Comparison of ENCODE assay signal across 8 cellular contexts in genomic region chr16:14974331-14974655, GRCh38. TPM values are rescaled to one million over a fixed set of nuclear protein-coding genes. Genes with fewer than 3 reads are reported as not detected.
DNase-seq lines count a peak whose midpoint lies in the region; ATAC-seq, FAIRE-seq and TF ChIP-seq lines count a peak whose summit lies in the region.
"Not testable (repeated sequence)": the region's sequence is repeated elsewhere in the genome, so short reads cannot be mapped to it uniquely, and the experiment has no call there.

No MANE protein-coding gene starts in this region.

- H3K27me3 Mint-ChIP-seq in T-helper 17 cell: not testable (repeated sequence)

- ATAC-seq in T-helper 17 cell; K562; lung (ENCODE audit: insufficient read depth, low FRiP score): not testable (repeated sequence)

- peaks cover 5 to 17% of the 10 kb centered on the region in 2 experiments; a peak in 4 of 5 replicates for H3K4me1 ChIP-seq in K562 (replicated peaks in 1 of 2; ENCODE audit: control insufficient read depth in 2 of 2, insufficient read depth in 2 of 2, low read length in 2 of 2)
- H3K4me1 ChIP-seq in lung (ENCODE audit: control insufficient read depth in 2 of 2, insufficient read depth in 2 of 2, low read length in 2 of 2); uterus: not testable (repeated sequence)

- WGBS in K562 (ENCODE audit: insufficient coverage, low coverage, missing lambda C conversion rate): 0% methylated on average over 7 of the region's 7 CpGs
- WGBS in lung, 2 donors: 2 to 3% methylated on average over 7 of the region's 7 CpGs

- TF ChIP-seq POLR2A in K562 (conservative IDR thresholded peaks at IDR 0.05); uterus (IDR thresholded peaks at IDR 0.05): not testable (repeated sequence)

- not testable (repeated sequence) for H3K36me3 Mint-ChIP-seq in T-helper 17 cell (ENCODE audit: low read depth)

- H3K27ac ChIP-seq in K562 (ENCODE audit: extremely low read depth, low read depth, low read length) (peak overlapping the region; percentile 81), lung (ENCODE audit: low read depth in 1 of 2, low read length in 1 of 2) (peak overlapping the region; percentile 63 to 99), uterus (peak overlapping the region; percentile 88 to 90)

- H3K4me3 Mint-ChIP-seq in T-helper 17 cell: peak overlapping the region; percentile 83

- in situ Hi-C loops in G401 (cut with HindIII; ENCODE audit: low sequenced_read_pairs); K562 (cut with MboI): not testable (repeated sequence)

- H3K27ac Mint-ChIP-seq in T-helper 17 cell: peak overlapping the region; percentile 41

- DNase-seq in G401 (ENCODE audit: low spot score) (peak; percentile 70), LHCN-M2 (ENCODE audit: low read depth) (peak; percentile 29), K562 (ENCODE audit: extremely low read depth in 1 of 4, low spot score in 3 of 4) (peak in 3 of 4 experiments; percentile 11 to 87 (median 18)), fibroblast of the aortic adventitia (ENCODE audit: low read depth) (peak; percentile 50), putamen (ENCODE audit: low spot score) (peak; percentile 42)
- DNase-seq in T-helper 17 cell; lung (ENCODE audit: low spot score); uterus: not testable (repeated sequence)

- H3K79me2 ChIP-seq in K562 (ENCODE audit: control insufficient read depth, insufficient read depth, low read length): peaks cover 32% of the 10 kb centered on the region

- not testable (repeated sequence) for H3K36me3 ChIP-seq in K562 (ENCODE audit: control insufficient read depth, insufficient read depth, low read length); lung (ENCODE audit: control insufficient read depth in 2 of 2, insufficient read depth in 2 of 2, low read length in 2 of 2); uterus

- H2AFZ ChIP-seq in K562 (ENCODE audit: low read depth, low read length): peak overlapping the region; percentile 98

- TSS peak; percentile 96 for BruUV-seq in K562 (replicated peaks; lab: Mats Ljungman, UMichigan)

- not testable (repeated sequence) for TF ChIP-seq RAD21 in K562 (CRISPR knock-in tag; conservative IDR thresholded peaks at IDR 0.05 in 1 of 2, IDR thresholded peaks at IDR 0.05 in 1 of 2)

- not testable (repeated sequence) for FAIRE-seq in K562 (lab: Jason Lieb, UNC)

- not testable (repeated sequence) for TF ChIP-seq CTCF in K562 (IDR thresholded peaks at IDR 0.05 in 2 of 3, conservative IDR thresholded peaks at IDR 0.05 in 1 of 3; ENCODE audit: insufficient read depth in 2 of 3, low read depth in 1 of 3, low read length in 3 of 3); fibroblast of the aortic adventitia (IDR thresholded peaks at IDR 0.05; ENCODE audit: insufficient read depth, low read length); lung (IDR thresholded peaks at IDR 0.05; ENCODE audit: control extremely low read depth, extremely low read depth); uterus (IDR thresholded peaks at IDR 0.05)

- CTCF ChIA-PET in K562 (lab: Yijun Ruan, JAX; ENCODE audit: low intra/inter-chr PET ratio): not testable (repeated sequence)

- not testable (repeated sequence) for H3K9me3 ChIP-seq in T-helper 17 cell (ENCODE audit: control insufficient read depth, low read length, poor library complexity, severe bottlenecking); K562 (replicated peaks; ENCODE audit: control insufficient read depth, insufficient read depth, low read depth, low read length); lung (ENCODE audit: control insufficient read depth in 2 of 2, insufficient read depth in 1 of 2, low read length in 1 of 2); uterus

- peak overlapping the region; percentile 83 for H3K4me2 ChIP-seq in K562 (ENCODE audit: insufficient read depth, low read length)

- not testable (repeated sequence) for H3K4me1 Mint-ChIP-seq in T-helper 17 cell

- TF ChIP-seq EP300 in K562 (IDR thresholded peaks at IDR 0.05; ENCODE audit: low read length): not testable (repeated sequence)

- not testable (repeated sequence) for H3K27me3 ChIP-seq in K562 (ENCODE audit: control insufficient read depth in 2 of 2, insufficient read depth in 2 of 2, low read length in 2 of 2); lung (ENCODE audit: control insufficient read depth, insufficient read depth); uterus

- H3K9me1 ChIP-seq in K562 (ENCODE audit: control insufficient read depth, insufficient read depth, low read length): not testable (repeated sequence)

- H3K9ac ChIP-seq in K562 (ENCODE audit: insufficient read depth in 1 of 2, low read depth in 2 of 2, low read length in 2 of 2): peak overlapping the region; percentile 78 to 96

- H4K20me1 ChIP-seq in K562 (replicated peaks; ENCODE audit: control insufficient read depth, insufficient read depth, low read length): not testable (repeated sequence)

- H3K4me3 ChIP-seq in K562 (peak overlapping the region; percentile 80), fibroblast of the aortic adventitia (ENCODE audit: low read depth, low read length) (peak overlapping the region; percentile 79), uterus (peak overlapping the region; percentile 64 to 78)
- H3K4me3 ChIP-seq in lung: not testable (repeated sequence)

- POLR2A ChIA-PET in K562 (lab: Yijun Ruan, JAX): interaction anchor here (1.9 kb wide), 1 partner anchor 12 kb away, joined by 9 read pairs; no protein-coding TSS in a partner anchor

- intact Hi-C loops in K562 (cut with micrococcal nuclease); uterus (cut with DNase I; ENCODE audit: low total_unique reads): not testable (repeated sequence)

TF ChIP-seq in K562, 482 proteins besides CTCF, POLR2A, EP300 and RAD21 (continues in another document):
- TF ChIP-seq TAF9B (IDR thresholded peaks at IDR 0.05; ENCODE audit: partially characterized antibody) (peak; percentile 21), DACH1 (IDR thresholded peaks at IDR 0.05; ENCODE audit: partially characterized antibody) (peak; percentile 62), POLR2B (IDR thresholded peaks at IDR 0.05; ENCODE audit: low read depth, partially characterized antibody) (peak; percentile 19)

RNA-seq across cellular contexts. Expression of gene PDXDC1, which starts 0.5 kb away (rescaled TPM):
- total RNA-seq in G401 (2014; rRNA removed; shearing (Covaris generic)): 41.5 and 45.2 TPM in 2 replicates
- 44.2 and 49.1 TPM in 2 replicates for total RNA-seq in LHCN-M2 (2014; rRNA removed)
- polyA plus RNA-seq in LHCN-M2 (2012): 36.5 TPM
- 10 to 100 TPM; 58.4 to 78.8 TPM for total RNA-seq in T-helper 17 cell
- 142 and 188 TPM in 2 replicates for total RNA-seq in K562 (2011; cell fraction: chromatin; rRNA removed; ENCODE audit: low replicate concordance)
- 55.9 and 62.6 TPM in 2 replicates for total RNA-seq in K562 (2011; cell fraction: nucleolus; rRNA removed)
- total RNA-seq in K562 (2011; cell fraction: nucleoplasm; rRNA removed): 96.4 and 120 TPM in 2 replicates
- total RNA-seq in K562 (2014; rRNA removed): 48.2 and 51.0 TPM in 2 replicates
- total RNA-seq in K562 (2014; rRNA removed; fragmentation: Illumina TruSeq; extraction: Trizol): 45.8 and 52.5 TPM in 2 replicates
- 41.5 and 45.2 TPM in 2 replicates for total RNA-seq in K562 (2015; rRNA removed; fragmentation: Illumina TruSeq; extraction: Trizol)
- 49.1 and 51.4 TPM in 2 replicates for total RNA-seq in K562 (2021)
- polyA plus RNA-seq in K562 (2011; rRNA removed): 95.4 and 99.6 TPM in 2 replicates
- 34.4 and 79.5 TPM in 2 replicates for polyA plus RNA-seq in K562 (2011; cell fraction: cytosol; rRNA removed)
- 95.6 and 143 TPM in 2 replicates for polyA plus RNA-seq in K562 (2011; cell fraction: nucleus; rRNA removed)
- 41.1 and 51.5 TPM in 2 replicates for polyA plus RNA-seq in K562 (2012)
- polyA plus RNA-seq in K562 (2014; fragmentation: Illumina TruSeq; extraction: Trizol): 39.2 and 44.3 TPM in 2 replicates
- polyA plus RNA-seq in K562 (2014; fragmentation: Nextera tagmentation; extraction: Ambion mirVana): 1 to 10 TPM; 5.1 to 8.1 TPM
- 48.8 and 52.8 TPM in 2 replicates for polyA plus RNA-seq in K562 (2014; rRNA removed)
- polyA minus RNA-seq in K562 (2011; rRNA and poly(A)+ RNA removed): 106 and 130 TPM in 2 replicates
- 29.9 and 36.3 TPM in 2 replicates for polyA minus RNA-seq in K562 (2011; cell fraction: cytosol; rRNA and poly(A)+ RNA removed)
- 32.9 and 73.8 TPM in 2 replicates for polyA minus RNA-seq in K562 (2011; cell fraction: nucleus; rRNA and poly(A)+ RNA removed)
- 59.4 and 61.0 TPM in 2 replicates for total RNA-seq in fibroblast of the aortic adventitia (ENCODE audit: low replicate concordance)
- total RNA-seq in lung: 100 to 1,000 TPM in 1 of 2 donors, 10 to 100 TPM in 1; 88.1 to 109 TPM
- polyA plus RNA-seq in lung: 10 to 100 TPM; 35.7 to 51.1 TPM
- 10 to 100 TPM; 35.3 to 91.1 (median 63.0) TPM for total RNA-seq in uterus

RNA-seq across cellular contexts. Expression of gene NPIPA1, which starts 37.0 kb away (rescaled TPM):
- total RNA-seq in G401 (2014; rRNA removed; shearing (Covaris generic)): 19.7 and 37.0 TPM in 2 replicates
- total RNA-seq in LHCN-M2 (2014; rRNA removed) (36.0 and 54.5 TPM in 2 replicates), T-helper 17 cell (100 to 1,000 TPM in 1 of 2 donors, 10 to 100 TPM in 1; 89.9 to 101 TPM), K562 (2014; rRNA removed) (18.8 and 22.6 TPM in 2 replicates), K562 (2014; rRNA removed; fragmentation: Illumina TruSeq; extraction: Trizol) (18.5 and 21.2 TPM in 2 replicates), K562 (2015; rRNA removed; fragmentation: Illumina TruSeq; extraction: Trizol) (22.3 and 27.2 TPM in 2 replicates), K562 (2021) (45.4 and 48.7 TPM in 2 replicates), fibroblast of the aortic adventitia (ENCODE audit: low replicate concordance) (47.7 and 52.7 TPM in 2 replicates), lung (10 to 100 TPM; 75.8 to 90.0 TPM), uterus (100 to 1,000 TPM in 1 of 4 donors, 10 to 100 TPM in 3; 13.5 to 183 (median 59.6) TPM)
- polyA plus RNA-seq in LHCN-M2 (2012): 28.2 TPM
- 515 and 560 TPM in 2 replicates for total RNA-seq in K562 (2011; cell fraction: chromatin; rRNA removed; ENCODE audit: low replicate concordance)
- total RNA-seq in K562 (2011; cell fraction: nucleolus; rRNA removed): 263 and 272 TPM in 2 replicates
- total RNA-seq in K562 (2011; cell fraction: nucleoplasm; rRNA removed): 230 and 262 TPM in 2 replicates
- polyA plus RNA-seq in K562 (2011; rRNA removed) (35.9 and 49.4 TPM in 2 replicates), K562 (2014; fragmentation: Illumina TruSeq; extraction: Trizol) (27.2 and 36.1 TPM in 2 replicates), K562 (2014; fragmentation: Nextera tagmentation; extraction: Ambion mirVana) (1 to 10 TPM; 8.2 TPM), K562 (2014; rRNA removed) (38.9 and 44.7 TPM in 2 replicates), lung (10 to 100 TPM; 49.7 to 74.8 TPM)
- polyA plus RNA-seq in K562 (2011; cell fraction: cytosol; rRNA removed): 24.0 and 29.8 TPM in 2 replicates
- polyA plus RNA-seq in K562 (2011; cell fraction: nucleus; rRNA removed): 307 and 315 TPM in 2 replicates
- polyA plus RNA-seq in K562 (2012): 51.9 and 71.6 TPM in 2 replicates
- 19.6 and 20.1 TPM in 2 replicates for polyA minus RNA-seq in K562 (2011; rRNA and poly(A)+ RNA removed)
- polyA minus RNA-seq in K562 (2011; cell fraction: cytosol; rRNA and poly(A)+ RNA removed): 13.3 and 14.5 TPM in 2 replicates
- polyA minus RNA-seq in K562 (2011; cell fraction: nucleus; rRNA and poly(A)+ RNA removed): 66.5 and 88.9 TPM in 2 replicates
